ENCODE assay signal across 31 cellular contexts in genomic region chr1:43691871-43692815, GRCh38. TPM values are rescaled to one million over a fixed set of nuclear protein-coding genes. Genes with fewer than 3 reads are reported as not detected.
DNase-seq lines count a peak whose midpoint lies in the region; ATAC-seq and TF ChIP-seq lines count a peak whose summit lies in the region.
"Had no signal": no experiment of that assay in that cellular context is flagged by ENCODE, and none has a peak within 500 bp of the region (broad histone marks: within the 10 kb centered on the region; RNA-seq: fewer than 3 reads in every experiment).

No MANE protein-coding gene starts in this region.

- H3K36me3 Mint-ChIP-seq in effector memory CD8-positive, alpha-beta T cell (ENCODE audit: insufficient read depth) = peaks cover 62% of the 10 kb centered on the region
- peaks cover 51% of the 10 kb centered on the region for H3K36me3 Mint-ChIP-seq in activated CD4-positive, alpha-beta T cell treated with anti-CD3 and anti-CD28 coated beads, Interleukin-2, amount 10 ng/mL, durations not matched to agents 24 days and 14 days (ENCODE audit: low read depth)

- H3K27me3 ChIP-seq in upper lobe of left lung = no peaks in the 10 kb centered on the region
- H3K27me3 ChIP-seq: tibial nerve had no signal

- intact Hi-C loops in activated CD4-positive, alpha-beta T cell treated with anti-CD3 and anti-CD28 coated beads, Interleukin-2, amount 10 ng/mL, durations not matched to agents 24 days and 14 days (cut with micrococcal nuclease) = no loop called here

- H3K36me3 ChIP-seq in upper lobe of left lung = peaks cover 91 to 100% (median 100%) of the 10 kb centered on the region in 4 donors

- no peaks in the 10 kb centered on the region for H3K27me3 Mint-ChIP-seq in effector memory CD8-positive, alpha-beta T cell
- H3K27me3 Mint-ChIP-seq in activated CD4-positive, alpha-beta T cell treated with anti-CD3 and anti-CD28 coated beads, Interleukin-2, amount 10 ng/mL, durations not matched to agents 24 days and 14 days = no peaks in the 10 kb centered on the region
- H3K27me3 Mint-ChIP-seq: dendritic cell treated with granulocyte-macrophage colony-stimulating factor and Interleukin-4, amounts not matched to agents 40 ng/mL and 50 ng/mL, for 4 days; natural killer cell treated with Interleukin-12 subunit alpha and Interleukin-12 subunit beta and Interleukin-15 and Interleukin-18, amount 100 ng/mL, for 72 hours; stimulated activated naive CD8-positive, alpha-beta T cell treated with anti-CD3 and anti-CD28 coated beads, Interleukin-15, Interleukin-2, amounts not matched to agents 100 ng/mL and 50 ng/mL, for 24 hours had no signal

- no peak for ATAC-seq in effector memory CD8-positive, alpha-beta T cell (replicated peaks)
- ATAC-seq in upper lobe of left lung (ENCODE audit: low FRiP score in 2 of 2) = no peak
- ATAC-seq: HCT116; natural killer cell treated with Interleukin-12 subunit alpha and Interleukin-12 subunit beta and Interleukin-15 and Interleukin-18, amount 100 ng/mL, for 72 hours had no signal

- TF ChIP-seq CTCF in upper lobe of left lung (IDR thresholded peaks at IDR 0.05) = no peak

- no peak for TF ChIP-seq POLR2A in upper lobe of left lung (IDR thresholded peaks at IDR 0.05)

- no peak overlapping the region for H3K4me3 Mint-ChIP-seq in effector memory CD8-positive, alpha-beta T cell
- H3K4me3 Mint-ChIP-seq in activated CD4-positive, alpha-beta T cell treated with anti-CD3 and anti-CD28 coated beads, Interleukin-2, amount 10 ng/mL, durations not matched to agents 24 days and 14 days = no peak overlapping the region
- H3K4me3 Mint-ChIP-seq: dendritic cell treated with granulocyte-macrophage colony-stimulating factor and Interleukin-4, amounts not matched to agents 40 ng/mL and 50 ng/mL, for 4 days; mesothelial cell of epicardium; natural killer cell treated with Interleukin-12 subunit alpha and Interleukin-12 subunit beta and Interleukin-15 and Interleukin-18, amount 100 ng/mL, for 72 hours; stimulated activated naive CD8-positive, alpha-beta T cell treated with anti-CD3 and anti-CD28 coated beads, Interleukin-15, Interleukin-2, amounts not matched to agents 100 ng/mL and 50 ng/mL, for 24 hours had no signal

- H3K9me3 Mint-ChIP-seq in effector memory CD8-positive, alpha-beta T cell = no peaks in the 10 kb centered on the region
- no peaks in the 10 kb centered on the region for H3K9me3 Mint-ChIP-seq in activated CD4-positive, alpha-beta T cell treated with anti-CD3 and anti-CD28 coated beads, Interleukin-2, amount 10 ng/mL, durations not matched to agents 24 days and 14 days
- H3K9me3 Mint-ChIP-seq: dendritic cell treated with granulocyte-macrophage colony-stimulating factor and Interleukin-4, amounts not matched to agents 40 ng/mL and 50 ng/mL, for 4 days; mesothelial cell of epicardium; natural killer cell treated with Interleukin-12 subunit alpha and Interleukin-12 subunit beta and Interleukin-15 and Interleukin-18, amount 100 ng/mL, for 72 hours; stimulated activated naive CD8-positive, alpha-beta T cell treated with anti-CD3 and anti-CD28 coated beads, Interleukin-15, Interleukin-2, amounts not matched to agents 100 ng/mL and 50 ng/mL, for 24 hours had no signal

- TF ChIP-seq EP300 in upper lobe of left lung (IDR thresholded peaks at IDR 0.05) = no peak

- peaks cover 0 to 4% of the 10 kb centered on the region in 2 donors for H3K4me1 Mint-ChIP-seq in effector memory CD8-positive, alpha-beta T cell (ENCODE audit: low read depth in 2 of 2)
- no peaks in the 10 kb centered on the region for H3K4me1 Mint-ChIP-seq in activated CD4-positive, alpha-beta T cell treated with anti-CD3 and anti-CD28 coated beads, Interleukin-2, amount 10 ng/mL, durations not matched to agents 24 days and 14 days

- H3K27ac Mint-ChIP-seq in effector memory CD8-positive, alpha-beta T cell = peak overlapping the region; percentile 39 to 68
- H3K27ac Mint-ChIP-seq in activated CD4-positive, alpha-beta T cell treated with anti-CD3 and anti-CD28 coated beads, Interleukin-2, amount 10 ng/mL, durations not matched to agents 24 days and 14 days = no peak overlapping the region
- H3K27ac Mint-ChIP-seq: dendritic cell treated with granulocyte-macrophage colony-stimulating factor and Interleukin-4, amounts not matched to agents 40 ng/mL and 50 ng/mL, for 4 days; mesothelial cell of epicardium; natural killer cell treated with Interleukin-12 subunit alpha and Interleukin-12 subunit beta and Interleukin-15 and Interleukin-18, amount 100 ng/mL, for 72 hours; stimulated activated naive CD8-positive, alpha-beta T cell treated with anti-CD3 and anti-CD28 coated beads, Interleukin-15, Interleukin-2, amounts not matched to agents 100 ng/mL and 50 ng/mL, for 24 hours had no signal

- H3K4me1 ChIP-seq in upper lobe of left lung = peaks cover 0 to 10% (median 0%) of the 10 kb centered on the region in 4 donors
- H3K4me1 ChIP-seq: Caco-2, parathyroid adenoma had no signal

- H3K4me3 ChIP-seq in upper lobe of left lung = no peak overlapping the region
- H3K4me3 ChIP-seq: left ventricle myocardium inferior, tibial nerve had no signal

- no peaks in the 10 kb centered on the region for H3K9me3 ChIP-seq in upper lobe of left lung
- H3K9me3 ChIP-seq: Caco-2, left ventricle myocardium inferior, tibial nerve had no signal

- 86 to 90% methylated on average over 8 to 10 of the region's 10 CpGs for WGBS in upper lobe of left lung, 2 donors

- DNase-seq in anterior cingulate cortex (lab: John Stamatoyannopoulos, UW) = peak in 41 of 58 donors; percentile 3 to 87 (median 36)
- DNase-seq in effector memory CD8-positive, alpha-beta T cell = no peak
- DNase-seq in midbrain (lab: John Stamatoyannopoulos, UW) = peak; percentile 77
- peak in 13 of 49 donors; percentile 6 to 33 (median 12) for DNase-seq in substantia nigra (lab: John Stamatoyannopoulos, UW)
- DNase-seq in activated CD4-positive, alpha-beta T cell treated with anti-CD3 and anti-CD28 coated beads, Interleukin-2, amount 10 ng/mL, durations not matched to agents 24 days and 14 days = no peak
- no peak for DNase-seq in upper lobe of left lung
- DNase-seq in NCI-H226 = no peak
- DNase-seq: activated CD4-positive, alpha-beta T cell treated with anti-CD3 and anti-CD28 coated beads for 48 hours; activated naive CD4-positive, alpha-beta T cell treated with Interleukin-2 at 50 U/mL for 16 hours; activated T-cell treated with anti-CD3 and anti-CD28 coated beads, Interleukin-2, amount 50 U/mL, for 48 hours; aorta; Caco-2; central memory CD4-positive, alpha-beta T cell; DMS79; GF-D8; KBM-7; left ventricle myocardium inferior; NCI-H1105 treated with DMSO at 0.1 percent for 48 hours; NCI-H2081 treated with DMSO at 0.1 percent for 48 hours; NCI-H345; SW 1271; T-helper 9 cell had no signal

- peak overlapping the region; percentile 9 for H3K27ac ChIP-seq in substantia nigra (ENCODE audit: low read depth, low read length, poor library complexity, severe bottlenecking)
- H3K27ac ChIP-seq in upper lobe of left lung = no peak overlapping the region
- H3K27ac ChIP-seq: C4-2B, left ventricle myocardium inferior, parathyroid adenoma, tibial nerve, VCaP had no signal

RNA-seq across cellular contexts. Expression of gene ST3GAL3, which starts 15.2 kb away (rescaled TPM):
- 18.1 and 20.7 TPM in 2 replicates for total RNA-seq in activated CD4-positive, alpha-beta T cell treated with anti-CD3 and anti-CD28 coated beads, Interleukin-2, amount 10 ng/mL, durations not matched to agents 24 days and 14 days
- 10 to 100 TPM; 14.4 to 46.1 (median 19.2) TPM for total RNA-seq in upper lobe of left lung

RNA-seq across cellular contexts. Expression of gene KDM4A, which starts 42.2 kb away (rescaled TPM):
- total RNA-seq in activated CD4-positive, alpha-beta T cell treated with anti-CD3 and anti-CD28 coated beads, Interleukin-2, amount 10 ng/mL, durations not matched to agents 24 days and 14 days = 25.3 and 27.0 TPM in 2 replicates
- total RNA-seq in upper lobe of left lung = 10 to 100 TPM; 30.1 to 63.4 (median 45.3) TPM

Comparison
In these comparisons a context has a peak if more than half of its experiments do, and no peak if none do; other contexts are left out.
1. DNase-seq: peak in anterior cingulate cortex (41 of 58) and midbrain (single experiment); none in effector memory CD8-positive, alpha-beta T cell (0 of 3), activated CD4-positive, alpha-beta T cell treated with anti-CD3 and anti-CD28 coated beads, Interleukin-2, amount 10 ng/mL, durations not matched to agents 24 days and 14 days (single experiment), upper lobe of left lung (0 of 2) and NCI-H226 (single experiment).